1 cellular context compared by ENCODE assay signal in genomic region chr3:129025691-129026435, GRCh38.
TF ChIP-seq lines count a peak whose summit lies in the region.

No MANE protein-coding gene starts in this region.

TF ChIP-seq in SK-N-SH, 30 proteins besides CTCF, POLR2A, EP300 and RAD21 (continued from another document):
- TF ChIP-seq, protein P1, sequence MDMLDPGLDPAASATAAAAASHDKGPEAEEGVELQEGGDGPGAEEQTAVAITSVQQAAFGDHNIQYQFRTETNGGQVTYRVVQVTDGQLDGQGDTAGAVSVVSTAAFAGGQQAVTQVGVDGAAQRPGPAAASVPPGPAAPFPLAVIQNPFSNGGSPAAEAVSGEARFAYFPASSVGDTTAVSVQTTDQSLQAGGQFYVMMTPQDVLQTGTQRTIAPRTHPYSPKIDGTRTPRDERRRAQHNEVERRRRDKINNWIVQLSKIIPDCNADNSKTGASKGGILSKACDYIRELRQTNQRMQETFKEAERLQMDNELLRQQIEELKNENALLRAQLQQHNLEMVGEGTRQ (IDR thresholded peaks at IDR 0.05; ENCODE audit: borderline replicate concordance, low read depth, low read length): no peak
- TF ChIP-seq POLR2AphosphoS5 (IDR thresholded peaks at IDR 0.05; ENCODE audit: low read depth, low read length) (no peak), TEAD4 (IDR thresholded peaks at IDR 0.05; ENCODE audit: borderline replicate concordance, insufficient read depth) (no peak), TCF12 (IDR thresholded peaks at IDR 0.05) (no peak), FOXJ3 (CRISPR knock-in tag; IDR thresholded peaks at IDR 0.05) (no peak), PBX3 (IDR thresholded peaks at IDR 0.05) (no peak), CHD2 (IDR thresholded peaks at IDR 0.05; ENCODE audit: low read length, partially characterized antibody) (no peak), MEF2A (IDR thresholded peaks at IDR 0.05; ENCODE audit: borderline replicate concordance, low read depth) (no peak)
- TF ChIP-seq, protein P2, sequence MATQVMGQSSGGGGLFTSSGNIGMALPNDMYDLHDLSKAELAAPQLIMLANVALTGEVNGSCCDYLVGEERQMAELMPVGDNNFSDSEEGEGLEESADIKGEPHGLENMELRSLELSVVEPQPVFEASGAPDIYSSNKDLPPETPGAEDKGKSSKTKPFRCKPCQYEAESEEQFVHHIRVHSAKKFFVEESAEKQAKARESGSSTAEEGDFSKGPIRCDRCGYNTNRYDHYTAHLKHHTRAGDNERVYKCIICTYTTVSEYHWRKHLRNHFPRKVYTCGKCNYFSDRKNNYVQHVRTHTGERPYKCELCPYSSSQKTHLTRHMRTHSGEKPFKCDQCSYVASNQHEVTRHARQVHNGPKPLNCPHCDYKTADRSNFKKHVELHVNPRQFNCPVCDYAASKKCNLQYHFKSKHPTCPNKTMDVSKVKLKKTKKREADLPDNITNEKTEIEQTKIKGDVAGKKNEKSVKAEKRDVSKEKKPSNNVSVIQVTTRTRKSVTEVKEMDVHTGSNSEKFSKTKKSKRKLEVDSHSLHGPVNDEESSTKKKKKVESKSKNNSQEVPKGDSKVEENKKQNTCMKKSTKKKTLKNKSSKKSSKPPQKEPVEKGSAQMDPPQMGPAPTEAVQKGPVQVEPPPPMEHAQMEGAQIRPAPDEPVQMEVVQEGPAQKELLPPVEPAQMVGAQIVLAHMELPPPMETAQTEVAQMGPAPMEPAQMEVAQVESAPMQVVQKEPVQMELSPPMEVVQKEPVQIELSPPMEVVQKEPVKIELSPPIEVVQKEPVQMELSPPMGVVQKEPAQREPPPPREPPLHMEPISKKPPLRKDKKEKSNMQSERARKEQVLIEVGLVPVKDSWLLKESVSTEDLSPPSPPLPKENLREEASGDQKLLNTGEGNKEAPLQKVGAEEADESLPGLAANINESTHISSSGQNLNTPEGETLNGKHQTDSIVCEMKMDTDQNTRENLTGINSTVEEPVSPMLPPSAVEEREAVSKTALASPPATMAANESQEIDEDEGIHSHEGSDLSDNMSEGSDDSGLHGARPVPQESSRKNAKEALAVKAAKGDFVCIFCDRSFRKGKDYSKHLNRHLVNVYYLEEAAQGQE (IDR thresholded peaks at IDR 0.05; ENCODE audit: low read depth, low read length): no peak
- TF ChIP-seq, protein P3, sequence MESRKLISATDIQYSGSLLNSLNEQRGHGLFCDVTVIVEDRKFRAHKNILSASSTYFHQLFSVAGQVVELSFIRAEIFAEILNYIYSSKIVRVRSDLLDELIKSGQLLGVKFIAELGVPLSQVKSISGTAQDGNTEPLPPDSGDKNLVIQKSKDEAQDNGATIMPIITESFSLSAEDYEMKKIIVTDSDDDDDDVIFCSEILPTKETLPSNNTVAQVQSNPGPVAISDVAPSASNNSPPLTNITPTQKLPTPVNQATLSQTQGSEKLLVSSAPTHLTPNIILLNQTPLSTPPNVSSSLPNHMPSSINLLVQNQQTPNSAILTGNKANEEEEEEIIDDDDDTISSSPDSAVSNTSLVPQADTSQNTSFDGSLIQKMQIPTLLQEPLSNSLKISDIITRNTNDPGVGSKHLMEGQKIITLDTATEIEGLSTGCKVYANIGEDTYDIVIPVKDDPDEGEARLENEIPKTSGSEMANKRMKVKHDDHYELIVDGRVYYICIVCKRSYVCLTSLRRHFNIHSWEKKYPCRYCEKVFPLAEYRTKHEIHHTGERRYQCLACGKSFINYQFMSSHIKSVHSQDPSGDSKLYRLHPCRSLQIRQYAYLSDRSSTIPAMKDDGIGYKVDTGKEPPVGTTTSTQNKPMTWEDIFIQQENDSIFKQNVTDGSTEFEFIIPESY (IDR thresholded peaks at IDR 0.05; ENCODE audit: borderline replicate concordance, low read depth): no peak
